ENCODE assay signal across 9 cellular contexts in the genomic region with DNA sequence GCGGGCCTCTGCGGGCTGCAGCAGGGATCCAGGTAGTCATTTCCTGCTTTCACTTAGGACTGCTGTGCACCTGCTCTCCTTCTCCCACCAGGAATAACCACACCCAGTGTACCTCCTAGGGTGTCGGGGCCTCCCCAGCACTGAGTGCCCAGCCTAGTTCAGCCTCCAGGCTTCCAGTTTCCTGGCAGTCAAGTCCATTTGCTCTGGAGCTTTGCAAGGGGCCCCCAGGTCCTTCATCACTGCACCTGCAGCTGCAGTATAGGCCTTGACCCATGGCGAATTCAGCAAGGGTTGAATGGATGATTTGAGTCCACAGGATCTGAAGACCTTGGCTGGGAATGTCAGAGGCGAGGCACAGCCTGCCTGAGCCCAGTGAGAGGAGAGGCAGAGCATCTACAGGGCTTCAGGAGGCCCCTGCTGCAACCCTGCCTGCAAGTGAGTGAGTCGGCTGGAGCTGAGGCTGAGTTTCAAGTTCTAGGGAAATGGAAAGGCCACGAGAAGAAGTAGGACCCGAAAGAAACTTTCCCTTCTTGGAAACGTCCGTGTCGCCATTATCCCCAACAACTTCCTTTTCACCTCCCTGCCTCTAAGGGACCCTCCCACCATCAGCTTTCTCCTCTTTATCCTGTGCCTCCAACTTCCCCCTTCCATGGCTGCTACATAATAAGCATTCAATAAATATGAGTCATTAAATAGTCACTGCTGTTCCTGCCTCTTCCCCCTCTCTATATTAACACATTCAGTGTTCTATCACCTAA.
A peak's percentile ranks its signal among the peaks of the same experiment; 100 is the strongest.
DNase-seq lines count a peak whose midpoint lies in the region; ATAC-seq and TF ChIP-seq lines count a peak whose summit lies in the region.
"Had no signal": no experiment of that assay in that cellular context is flagged by ENCODE, and none has a peak within 500 bp of the region (broad histone marks: within the 10 kb centered on the region; RNA-seq: fewer than 3 reads in every experiment).

No MANE protein-coding gene starts in this region.

- H3K36me3 ChIP-seq in GM23248 (ENCODE audit: low read depth) (no peaks in the 10 kb centered on the region), heart right ventricle (no peaks in the 10 kb centered on the region)
- H3K36me3 ChIP-seq: uterus had no signal

- no peaks in the 10 kb centered on the region for H3K27me3 Mint-ChIP-seq in T-helper 17 cell

- 74 to 78% methylated on average over 11 of the region's 11 CpGs for WGBS in GM23248 (ENCODE audit: low coverage in 1 of 2, low lambda C conversion rate in 2 of 2, missing lambda C conversion rate in 2 of 2), 2 experiments
- WGBS in heart right ventricle, 2 donors, result 68 to 73% methylated on average over 11 of the region's 11 CpGs

- H3K36me3 Mint-ChIP-seq in T-helper 17 cell (ENCODE audit: low read depth), result no peaks in the 10 kb centered on the region

- no peaks in the 10 kb centered on the region for H3K9me3 ChIP-seq in GM23248 (ENCODE audit: low read depth)
- no peaks in the 10 kb centered on the region for H3K9me3 ChIP-seq in T-helper 17 cell (ENCODE audit: control insufficient read depth, low read length, poor library complexity, severe bottlenecking)
- H3K9me3 ChIP-seq in heart right ventricle, result no peaks in the 10 kb centered on the region
- H3K9me3 ChIP-seq: uterus had no signal

- peak; percentile 36 for DNase-seq in ACHN
- peak; percentile 75 for DNase-seq in GM23248
- DNase-seq in T-helper 17 cell, result no peak
- DNase-seq in heart right ventricle, result no peak
- no peak for DNase-seq in superior temporal gyrus (ENCODE audit: extremely low spot score)
- DNase-seq: uterus had no signal

- H3K4me3 ChIP-seq in GM23248, result no peak overlapping the region
- no peak overlapping the region for H3K4me3 ChIP-seq in heart right ventricle
- H3K4me3 ChIP-seq: uterus had no signal

- H3K9me2 ChIP-seq in GM23248 (ENCODE audit: insufficient read depth), result no peaks in the 10 kb centered on the region

- ATAC-seq in T-helper 17 cell (no peak), heart right ventricle (peak in 1 of 8 donors; percentile 6), GM18517 (IDR thresholded peaks at IDR 0.05; ENCODE audit: unreplicated experiment) (no peak), HG03457 (IDR thresholded peaks at IDR 0.05; ENCODE audit: unreplicated experiment) (no peak), esophagus mucosa (no peak)

- peaks cover 11% of the 10 kb centered on the region for H3F3A ChIP-seq in GM23248 (ENCODE audit: insufficient read depth)

- peak overlapping the region; percentile 78 for H3K4me3 Mint-ChIP-seq in T-helper 17 cell

- H4K20me1 ChIP-seq in GM23248 (ENCODE audit: insufficient read depth), result no peaks in the 10 kb centered on the region

- H3K4me1 Mint-ChIP-seq in T-helper 17 cell, result peaks cover 52% of the 10 kb centered on the region

- intact Hi-C loops in heart right ventricle (cut with DNase I), result loop anchor here in 1 of 10 donors (10.0 kb wide), 1 partner anchor 112 kb away; the partner anchor contains the start of gene TNRC6C

- no peak overlapping the region for H3K9ac ChIP-seq in GM23248

- H3K4me1 ChIP-seq in GM23248 (ENCODE audit: insufficient read depth) (peaks cover 22% of the 10 kb centered on the region), heart right ventricle (peaks cover 4 to 56% (median 40%) of the 10 kb centered on the region in 9 donors)
- H3K4me1 ChIP-seq: uterus had no signal

- no peaks in the 10 kb centered on the region for H3K79me2 ChIP-seq in GM23248 (ENCODE audit: insufficient read depth)

- H3K4me2 ChIP-seq in GM23248 (ENCODE audit: unreplicated experiment), result peak overlapping the region; percentile 47

- TF ChIP-seq CTCF in heart right ventricle (IDR thresholded peaks at IDR 0.05), result no peak

- in situ Hi-C loops in ACHN (cut with HindIII; ENCODE audit: low pct_ligation_motif_present, low pct_unique_long_range_greater_than_20kb, low sequenced_read_pairs), result no loop called here
- in situ Hi-C loops in GM23248 (cut with MboI), result no loop called here

- H3K27me3 ChIP-seq in GM23248 (replicated peaks; ENCODE audit: insufficient read depth) (no peaks in the 10 kb centered on the region), heart right ventricle (no peaks in the 10 kb centered on the region)
- H3K27me3 ChIP-seq: uterus had no signal

- H3K27ac Mint-ChIP-seq in T-helper 17 cell, result peak overlapping the region; percentile 94

- peak overlapping the region; percentile 42 for H3K27ac ChIP-seq in GM23248
- peak overlapping the region in 9 of 10 donors; percentile 35 to 88 (median 68) for H3K27ac ChIP-seq in heart right ventricle
- H3K27ac ChIP-seq: uterus had no signal

- H2AFZ ChIP-seq in GM23248, result no peak overlapping the region

Comparison
In these comparisons a context has a peak if more than half of its experiments do, and no peak if none do; other contexts are left out.
1. DNase-seq: peak in ACHN (single experiment) and GM23248 (single experiment); none in T-helper 17 cell (0 of 3), heart right ventricle (0 of 2) and superior temporal gyrus (single experiment).